Comparison of ENCODE assay signal across 25 cellular contexts in genomic region chr6:133017581-133017980, GRCh38.
DNase-seq lines count a peak whose midpoint lies in the region; ATAC-seq and TF ChIP-seq lines count a peak whose summit lies in the region.
"Had no signal": no experiment of that assay in that cellular context is flagged by ENCODE, and none has a peak within 500 bp of the region (broad histone marks: within the 10 kb centered on the region; RNA-seq: fewer than 3 reads in every experiment).

No MANE protein-coding gene starts in this region.

- intact Hi-C loops in naive thymus-derived CD4-positive, alpha-beta T cell (cut with micrococcal nuclease), result no loop called here

- no peak overlapping the region for H3K27ac Mint-ChIP-seq in activated naive CD8-positive, alpha-beta T cell treated with anti-CD3 and anti-CD28 coated beads for 36 hours
- no peak overlapping the region for H3K27ac Mint-ChIP-seq in naive thymus-derived CD4-positive, alpha-beta T cell
- H3K27ac Mint-ChIP-seq: activated naive CD4-positive, alpha-beta T cell treated with anti-CD3 and anti-CD28 coated beads, Interleukin-2, amount 50 U/mL, for 72 hours; brain; effector memory CD8-positive, alpha-beta T cell; nephron progenitor cell had no signal

- H3K9ac ChIP-seq in BLaER1, result no peak overlapping the region
- H3K9ac ChIP-seq: parathyroid adenoma had no signal

- CTCF ChIA-PET in naive thymus-derived CD4-positive, alpha-beta T cell (lab: Charles Lee), result no interaction called here

- ATAC-seq in naive thymus-derived CD4-positive, alpha-beta T cell, result no peak
- ATAC-seq: activated naive CD4-positive, alpha-beta T cell treated with anti-CD3 and anti-CD28 coated beads, Interleukin-2, amount 50 U/mL, for 72 hours; effector memory CD8-positive, alpha-beta T cell; HCT116; heart right ventricle had no signal

- TF ChIP-seq CTCF in foreskin fibroblast (IDR thresholded peaks at IDR 0.05; ENCODE audit: low read depth, low read length), result no peak

- POLR2A ChIA-PET in naive thymus-derived CD4-positive, alpha-beta T cell (lab: Charles Lee), result interaction anchor here (0.7 kb wide), 1 partner anchor 405 kb away, joined by 3 read pairs; no protein-coding TSS in a partner anchor

- no peaks in the 10 kb centered on the region for H3K9me3 Mint-ChIP-seq in activated naive CD8-positive, alpha-beta T cell treated with anti-CD3 and anti-CD28 coated beads for 36 hours
- H3K9me3 Mint-ChIP-seq in naive thymus-derived CD4-positive, alpha-beta T cell, result peaks cover 0 to 5% (median 0%) of the 10 kb centered on the region in 11 donors
- H3K9me3 Mint-ChIP-seq: nephron progenitor cell had no signal

- no peak overlapping the region for H3K4me3 Mint-ChIP-seq in activated naive CD8-positive, alpha-beta T cell treated with anti-CD3 and anti-CD28 coated beads for 36 hours
- no peak overlapping the region for H3K4me3 Mint-ChIP-seq in naive thymus-derived CD4-positive, alpha-beta T cell
- H3K4me3 Mint-ChIP-seq: brain; effector memory CD8-positive, alpha-beta T cell; nephron progenitor cell had no signal

- peaks cover 7% of the 10 kb centered on the region for H3K9me3 ChIP-seq in BLaER1
- no peaks in the 10 kb centered on the region for H3K9me3 ChIP-seq in naive thymus-derived CD4-positive, alpha-beta T cell (ENCODE audit: control insufficient read depth in 2 of 3, low read length in 3 of 3)
- H3K9me3 ChIP-seq: colonic mucosa, esophagus squamous epithelium, sigmoid colon had no signal

- no peak overlapping the region for H3K4me3 ChIP-seq in BLaER1
- H3K4me3 ChIP-seq in foreskin fibroblast (ENCODE audit: low read depth in 1 of 2, low read length in 2 of 2), result no peak overlapping the region
- no peak overlapping the region for H3K4me3 ChIP-seq in naive thymus-derived CD4-positive, alpha-beta T cell (ENCODE audit: low read length)
- H3K4me3 ChIP-seq: colonic mucosa, esophagus squamous epithelium, heart right ventricle, left ventricle myocardium inferior, sigmoid colon had no signal

- no peak overlapping the region for H3K27ac ChIP-seq in BLaER1
- H3K27ac ChIP-seq in naive thymus-derived CD4-positive, alpha-beta T cell (ENCODE audit: low read depth, low read length), result no peak overlapping the region
- H3K27ac ChIP-seq: colonic mucosa, esophagus squamous epithelium, heart right ventricle, left ventricle myocardium inferior, parathyroid adenoma, sigmoid colon, WERI-Rb-1 had no signal

- H3K27me3 ChIP-seq in BLaER1, result no peaks in the 10 kb centered on the region
- no peaks in the 10 kb centered on the region for H3K27me3 ChIP-seq in naive thymus-derived CD4-positive, alpha-beta T cell (ENCODE audit: control insufficient read depth in 2 of 2, insufficient read depth in 2 of 2, low read length in 2 of 2)
- H3K27me3 ChIP-seq: colonic mucosa, esophagus squamous epithelium, heart right ventricle, sigmoid colon had no signal

- H3K36me3 ChIP-seq in BLaER1, result no peaks in the 10 kb centered on the region
- H3K36me3 ChIP-seq in naive thymus-derived CD4-positive, alpha-beta T cell (ENCODE audit: control insufficient read depth in 2 of 3, insufficient read depth in 3 of 3, low read length in 3 of 3), result no peaks in the 10 kb centered on the region
- H3K36me3 ChIP-seq: colonic mucosa, esophagus squamous epithelium, heart right ventricle, left ventricle myocardium inferior, sigmoid colon, WERI-Rb-1 had no signal

- peak; percentile 63 for DNase-seq in M059J (ENCODE audit: low read depth)
- DNase-seq in astrocyte of the hippocampus (ENCODE audit: low read depth, low spot score), result peak; percentile 59
- peak; percentile 3 to 52 for DNase-seq in foreskin fibroblast
- DNase-seq in activated naive CD8-positive, alpha-beta T cell treated with anti-CD3 and anti-CD28 coated beads for 36 hours, result no peak
- no peak for DNase-seq in naive thymus-derived CD4-positive, alpha-beta T cell
- DNase-seq in cerebellar nuclear complex (lab: John Stamatoyannopoulos, UW), result no peak
- DNase-seq in activated CD4-positive, alpha-beta T cell treated with anti-CD3 and anti-CD28 coated beads for 4 hours, result no peak
- DNase-seq: C1 segment of cervical spinal cord; colonic mucosa; effector memory CD8-positive, alpha-beta T cell; EL; esophagus squamous epithelium; heart right ventricle; left ventricle myocardium inferior; NCI-H1417; NCI-H2107; nephron progenitor cell; sigmoid colon; T-helper 2 cell; WERI-Rb-1 had no signal

- H3K4me1 Mint-ChIP-seq in activated naive CD8-positive, alpha-beta T cell treated with anti-CD3 and anti-CD28 coated beads for 36 hours, result no peaks in the 10 kb centered on the region
- no peaks in the 10 kb centered on the region for H3K4me1 Mint-ChIP-seq in naive thymus-derived CD4-positive, alpha-beta T cell
- H3K4me1 Mint-ChIP-seq: brain had no signal

- no peaks in the 10 kb centered on the region for H3K36me3 Mint-ChIP-seq in activated naive CD8-positive, alpha-beta T cell treated with anti-CD3 and anti-CD28 coated beads for 36 hours
- no peaks in the 10 kb centered on the region for H3K36me3 Mint-ChIP-seq in naive thymus-derived CD4-positive, alpha-beta T cell
- H3K36me3 Mint-ChIP-seq: activated naive CD4-positive, alpha-beta T cell treated with anti-CD3 and anti-CD28 coated beads, Interleukin-2, amount 50 U/mL, for 72 hours; brain had no signal

- H3K4me1 ChIP-seq in BLaER1, result peaks cover 25% of the 10 kb centered on the region
- H3K4me1 ChIP-seq in naive thymus-derived CD4-positive, alpha-beta T cell (ENCODE audit: control insufficient read depth in 2 of 2, insufficient read depth in 2 of 2, low read length in 2 of 2), result no peaks in the 10 kb centered on the region
- H3K4me1 ChIP-seq: colonic mucosa, esophagus squamous epithelium, heart right ventricle, left ventricle myocardium inferior, parathyroid adenoma, sigmoid colon had no signal

- peak overlapping the region; percentile 56 for H3K4me2 ChIP-seq in BLaER1

- H4K20me1 ChIP-seq in BLaER1, result no peaks in the 10 kb centered on the region

- H3K27me3 Mint-ChIP-seq in activated naive CD8-positive, alpha-beta T cell treated with anti-CD3 and anti-CD28 coated beads for 36 hours, result peaks cover 9% of the 10 kb centered on the region
- peaks cover 0 to 5% (median under 1%) of the 10 kb centered on the region in 5 donors for H3K27me3 Mint-ChIP-seq in naive thymus-derived CD4-positive, alpha-beta T cell

Comparison
In these comparisons a context has a peak if more than half of its experiments do, and no peak if none do; other contexts are left out.
1. DNase-seq: peak in M059J (single experiment), astrocyte of the hippocampus (single experiment) and foreskin fibroblast (2 of 2); none in activated naive CD8-positive, alpha-beta T cell treated with anti-CD3 and anti-CD28 coated beads for 36 hours (single experiment), naive thymus-derived CD4-positive, alpha-beta T cell (0 of 9), cerebellar nuclear complex (0 of 2) and activated CD4-positive, alpha-beta T cell treated with anti-CD3 and anti-CD28 coated beads for 4 hours (0 of 2).